23 cellular contexts compared by ENCODE assay signal in genomic region chr9:107667269-107667681, GRCh38.
DNase-seq lines count a peak whose midpoint lies in the region; ATAC-seq and TF ChIP-seq lines count a peak whose summit lies in the region.
"Had no signal": no experiment of that assay in that cellular context is flagged by ENCODE, and none has a peak within 500 bp of the region (broad histone marks: within the 10 kb centered on the region; RNA-seq: fewer than 3 reads in every experiment).

No MANE protein-coding gene starts in this region.

- H3K9me3 Mint-ChIP-seq in natural killer cell treated with Interleukin-12 subunit alpha and Interleukin-12 subunit beta and Interleukin-15 and Interleukin-18, amount 100 ng/mL, for 72 hours = peaks cover 2% of the 10 kb centered on the region
- H3K9me3 Mint-ChIP-seq: stimulated activated naive CD8-positive, alpha-beta T cell treated with anti-CD3 and anti-CD28 coated beads, Interleukin-15, Interleukin-2, amounts not matched to agents 100 ng/mL and 50 ng/mL, for 24 hours had no signal

- no peak overlapping the region for H2AFZ ChIP-seq in mesenchymal stem cell (ENCODE audit: low read depth, low read length)

- H3K9ac ChIP-seq in mesenchymal stem cell (ENCODE audit: low read length) (peak overlapping the region; percentile 52), mesendoderm (ENCODE audit: low read length) (no peak overlapping the region)
- H3K9ac ChIP-seq: BLaER1 treated with 17β-estradiol and CSF1 and Interleukin-3, amounts not matched to agents 10 nM and 100 nM had no signal

- no peak overlapping the region for H3K4ac ChIP-seq in mesenchymal stem cell (ENCODE audit: low read depth in 1 of 2, low read length in 2 of 2)
- no peak overlapping the region for H3K4ac ChIP-seq in mesendoderm (ENCODE audit: low read depth, low read length)

- no peak overlapping the region for H3K27ac Mint-ChIP-seq in natural killer cell treated with Interleukin-12 subunit alpha and Interleukin-12 subunit beta and Interleukin-15 and Interleukin-18, amount 100 ng/mL, for 72 hours
- H3K27ac Mint-ChIP-seq: activated CD4-positive, alpha-beta memory T cell treated with anti-CD3 and anti-CD28 coated beads, Interleukin-2, amount 10 ng/mL, durations not matched to agents 7 days and 5 days; stimulated activated naive CD8-positive, alpha-beta T cell treated with anti-CD3 and anti-CD28 coated beads, Interleukin-15, Interleukin-2, amounts not matched to agents 100 ng/mL and 50 ng/mL, for 24 hours had no signal

- no peaks in the 10 kb centered on the region for H3K4me1 Mint-ChIP-seq in natural killer cell treated with Interleukin-12 subunit alpha and Interleukin-12 subunit beta and Interleukin-15 and Interleukin-18, amount 100 ng/mL, for 72 hours (ENCODE audit: low read depth in 2 of 2)
- H3K4me1 Mint-ChIP-seq: activated CD4-positive, alpha-beta memory T cell treated with anti-CD3 and anti-CD28 coated beads, Interleukin-2, amount 10 ng/mL, durations not matched to agents 7 days and 5 days had no signal

- 81% methylated on average over 7 of the region's 7 CpGs for WGBS in mesenchymal stem cell
- 66 to 95% methylated on average over 4 to 7 of the region's 7 CpGs for WGBS in testis, 2 donors
- WGBS in mesendoderm (ENCODE audit: extremely low coverage, insufficient coverage, low lambda C conversion rate) = no CpG with 5 or more reads among the region's 7 CpGs

- TF ChIP-seq CTCF in fibroblast of the aortic adventitia (IDR thresholded peaks at IDR 0.05; ENCODE audit: insufficient read depth, low read length) (no peak), testis (IDR thresholded peaks at IDR 0.05) (no peak)

- intact Hi-C loops in testis (cut with DNase I; ENCODE audit: low total_unique reads) = no loop called here

- no peak overlapping the region for H2BK12ac ChIP-seq in mesenchymal stem cell (ENCODE audit: low read length in 2 of 2)

- H3K27me3 Mint-ChIP-seq in natural killer cell treated with Interleukin-12 subunit alpha and Interleukin-12 subunit beta and Interleukin-15 and Interleukin-18, amount 100 ng/mL, for 72 hours = peaks cover 2 to 8% of the 10 kb centered on the region in 2 donors
- H3K27me3 Mint-ChIP-seq: activated CD4-positive, alpha-beta memory T cell treated with anti-CD3 and anti-CD28 coated beads, Interleukin-2, amount 10 ng/mL, durations not matched to agents 7 days and 5 days had no signal

- H3K36me3 ChIP-seq in mesenchymal stem cell (ENCODE audit: control insufficient read depth in 1 of 2, insufficient read depth in 2 of 2, low read depth in 1 of 2, low read length in 2 of 2) = no peaks in the 10 kb centered on the region
- no peaks in the 10 kb centered on the region for H3K36me3 ChIP-seq in testis (ENCODE audit: low read depth, missing control alignments)
- H3K36me3 ChIP-seq in mesendoderm (ENCODE audit: control insufficient read depth, insufficient read depth, low read length) = no peaks in the 10 kb centered on the region
- H3K36me3 ChIP-seq: adrenal gland; BLaER1 treated with 17β-estradiol and CSF1 and Interleukin-3, amounts not matched to agents 10 nM and 100 nM; breast epithelium; MG63; neutrophil had no signal

- no peak for TF ChIP-seq POLR2A in testis (IDR thresholded peaks at IDR 0.05)

- no peaks in the 10 kb centered on the region for H3K27me3 ChIP-seq in mesenchymal stem cell (ENCODE audit: control insufficient read depth in 1 of 2, insufficient read depth in 1 of 2, low read length in 2 of 2)
- no peaks in the 10 kb centered on the region for H3K27me3 ChIP-seq in testis
- H3K27me3 ChIP-seq in mesendoderm (ENCODE audit: insufficient read depth, low read length, poor library complexity) = no peaks in the 10 kb centered on the region
- H3K27me3 ChIP-seq: adrenal gland; BLaER1 treated with 17β-estradiol and CSF1 and Interleukin-3, amounts not matched to agents 10 nM and 100 nM; breast epithelium; MG63; neutrophil had no signal

- H3K9me3 ChIP-seq in mesenchymal stem cell (ENCODE audit: control insufficient read depth, low read length) = no peaks in the 10 kb centered on the region
- no peaks in the 10 kb centered on the region for H3K9me3 ChIP-seq in testis
- H3K9me3 ChIP-seq: adrenal gland, breast epithelium, MG63, neutrophil had no signal

- H2BK120ac ChIP-seq in mesenchymal stem cell (ENCODE audit: low read depth, low read length) (no peak overlapping the region), mesendoderm (ENCODE audit: low read depth, low read length) (no peak overlapping the region)

- H4K8ac ChIP-seq in mesenchymal stem cell (ENCODE audit: low read length) = no peak overlapping the region
- no peak overlapping the region for H4K8ac ChIP-seq in mesendoderm (ENCODE audit: low read depth, low read length)

- no peaks in the 10 kb centered on the region for H3K36me3 Mint-ChIP-seq in natural killer cell treated with Interleukin-12 subunit alpha and Interleukin-12 subunit beta and Interleukin-15 and Interleukin-18, amount 100 ng/mL, for 72 hours

- H3K27ac ChIP-seq in mesenchymal stem cell (ENCODE audit: low read length, poor library complexity, severe bottlenecking) = no peak overlapping the region
- H3K27ac ChIP-seq in testis = peak overlapping the region; percentile 8 to 81
- H3K27ac ChIP-seq in mesendoderm (ENCODE audit: low read depth, low read length) = no peak overlapping the region
- H3K27ac ChIP-seq: BLaER1 treated with 17β-estradiol and CSF1 and Interleukin-3, amounts not matched to agents 10 nM and 100 nM; neutrophil had no signal

- no peak overlapping the region for H3K23ac ChIP-seq in mesenchymal stem cell (ENCODE audit: low read length in 2 of 2)
- no peak overlapping the region for H3K23ac ChIP-seq in mesendoderm (ENCODE audit: low read length)

- H3K18ac ChIP-seq in mesenchymal stem cell (ENCODE audit: low read depth in 1 of 2, low read length in 2 of 2) (no peak overlapping the region), mesendoderm (ENCODE audit: low read length) (no peak overlapping the region)

- H3K79me1 ChIP-seq in mesenchymal stem cell (replicated peaks; ENCODE audit: low read length, poor library complexity, severe bottlenecking) = no peaks in the 10 kb centered on the region
- no peaks in the 10 kb centered on the region for H3K79me1 ChIP-seq in mesendoderm (ENCODE audit: low read length)

- H3K4me3 ChIP-seq in fibroblast of the aortic adventitia (ENCODE audit: low read depth, low read length) (no peak overlapping the region), mesenchymal stem cell (ENCODE audit: insufficient read depth in 1 of 2, low read depth in 1 of 2, low read length in 2 of 2) (no peak overlapping the region), testis (no peak overlapping the region), mesendoderm (ENCODE audit: low read length) (no peak overlapping the region)
- H3K4me3 ChIP-seq: adrenal gland; BLaER1 treated with 17β-estradiol and CSF1 and Interleukin-3, amounts not matched to agents 10 nM and 100 nM; breast epithelium; MG63 had no signal

- H3K79me2 ChIP-seq in mesendoderm (ENCODE audit: control insufficient read depth, insufficient read depth, low read length) = no peaks in the 10 kb centered on the region

- H3K4me3 Mint-ChIP-seq in natural killer cell treated with Interleukin-12 subunit alpha and Interleukin-12 subunit beta and Interleukin-15 and Interleukin-18, amount 100 ng/mL, for 72 hours = no peak overlapping the region
- H3K4me3 Mint-ChIP-seq: activated CD4-positive, alpha-beta memory T cell treated with anti-CD3 and anti-CD28 coated beads, Interleukin-2, amount 10 ng/mL, durations not matched to agents 7 days and 5 days; stimulated activated naive CD8-positive, alpha-beta T cell treated with anti-CD3 and anti-CD28 coated beads, Interleukin-15, Interleukin-2, amounts not matched to agents 100 ng/mL and 50 ng/mL, for 24 hours had no signal

- H4K5ac ChIP-seq in mesendoderm (ENCODE audit: low read length) = no peak overlapping the region

- H2BK15ac ChIP-seq in mesenchymal stem cell (ENCODE audit: low read depth, poor library complexity, severe bottlenecking) = no peak overlapping the region
- H2BK15ac ChIP-seq in mesendoderm (replicated peaks; ENCODE audit: low read depth) = no peak overlapping the region

- no peak overlapping the region for H2BK5ac ChIP-seq in mesenchymal stem cell (ENCODE audit: low read depth, low read length, poor library complexity, severe bottlenecking)
- no peak overlapping the region for H2BK5ac ChIP-seq in mesendoderm (ENCODE audit: low read length)

- H3K4me2 ChIP-seq in mesenchymal stem cell (ENCODE audit: low read length, poor library complexity, severe bottlenecking) (no peak overlapping the region), mesendoderm (ENCODE audit: low read length) (no peak overlapping the region)

- no peak overlapping the region for H2AK5ac ChIP-seq in mesenchymal stem cell (ENCODE audit: low read length, severe bottlenecking)
- no peak overlapping the region for H2AK5ac ChIP-seq in mesendoderm (ENCODE audit: low read length)

- H4K91ac ChIP-seq in mesenchymal stem cell (ENCODE audit: low read length) = no peak overlapping the region

- no peak overlapping the region for H3K14ac ChIP-seq in mesenchymal stem cell (ENCODE audit: low read length in 2 of 2)

- no peak for ATAC-seq in natural killer cell treated with Interleukin-12 subunit alpha and Interleukin-12 subunit beta and Interleukin-15 and Interleukin-18, amount 100 ng/mL, for 72 hours
- ATAC-seq: left lobe of liver had no signal

- H3K56ac ChIP-seq in mesendoderm (ENCODE audit: low read length) = no peak overlapping the region

- no peaks in the 10 kb centered on the region for H3K4me1 ChIP-seq in mesenchymal stem cell (ENCODE audit: control insufficient read depth, insufficient read depth, low read depth, low read length)
- peaks cover 4% of the 10 kb centered on the region for H3K4me1 ChIP-seq in testis
- H3K4me1 ChIP-seq in mesendoderm (ENCODE audit: control insufficient read depth, low read depth, low read length) = no peaks in the 10 kb centered on the region
- H3K4me1 ChIP-seq: adrenal gland; BLaER1 treated with 17β-estradiol and CSF1 and Interleukin-3, amounts not matched to agents 10 nM and 100 nM; breast epithelium had no signal

- DNase-seq in OCI-M1 (lab: John Stamatoyannopoulos, UW) (peak; percentile 35), fibroblast of the aortic adventitia (ENCODE audit: low read depth) (peak; percentile 47), mesenchymal stem cell (no peak), testis (no peak), NCI-H748 treated with DMSO at 0.1 percent for 48 hours (lab: John Stamatoyannopoulos, UW) (no peak), mesendoderm (no peak)
- no peak for DNase-seq in natural killer cell treated with Interleukin-12 subunit alpha and Interleukin-12 subunit beta and Interleukin-15 and Interleukin-18, amount 100 ng/mL, for 72 hours (ENCODE audit: low spot score)
- DNase-seq: activated CD4-positive, alpha-beta memory T cell treated with anti-CD3 and anti-CD28 coated beads, Interleukin-2, amount 10 ng/mL, durations not matched to agents 7 days and 5 days; cortex of kidney; GOT3; MG63; NCI-H1417 treated with DMSO at 0.1 percent for 48 hours; NCI-H2107; NCI-H510A treated with DMSO at 0.1 percent for 48 hours; stimulated activated CD4-positive, alpha-beta T cell treated with anti-CD3 and anti-CD28 coated beads, Interleukin-4, amount 100 ng/mL, for 4 hours; SW 1271; trophoblast cell had no signal

Comparison
In these comparisons a context has a peak if more than half of its experiments do, and no peak if none do; other contexts are left out.
1. DNase-seq: peak in OCI-M1 (single experiment) and fibroblast of the aortic adventitia (single experiment); none in mesenchymal stem cell (single experiment), testis (single experiment), natural killer cell treated with Interleukin-12 subunit alpha and Interleukin-12 subunit beta and Interleukin-15 and Interleukin-18, amount 100 ng/mL, for 72 hours (single experiment), NCI-H748 treated with DMSO at 0.1 percent for 48 hours (single experiment) and mesendoderm (single experiment).
2. H3K27ac ChIP-seq: peak in testis (2 of 2); none in mesenchymal stem cell (single experiment) and mesendoderm (single experiment).